ENCODE assay signal across 30 cellular contexts in genomic region chr20:57930328-57930727, GRCh38.
DNase-seq lines count a peak whose midpoint lies in the region; ATAC-seq lines count a peak whose summit lies in the region.
"Had no signal": no experiment of that assay in that cellular context is flagged by ENCODE, and none has a peak within 500 bp of the region (broad histone marks: within the 10 kb centered on the region; RNA-seq: fewer than 3 reads in every experiment).

No MANE protein-coding gene starts in this region.

- no peak overlapping the region for H3K27ac Mint-ChIP-seq in T-helper 2 cell treated with Interferon-gamma antibody and Interleukin-4, amounts not matched to agents 5 μg/mL and 100 μg/mL, for 36 hours
- H3K27ac Mint-ChIP-seq: activated CD4-positive, alpha-beta T cell treated with anti-CD3 and anti-CD28 coated beads for 36 hours; activated CD8-positive, alpha-beta T cell treated with anti-CD3 and anti-CD28 coated beads, Interleukin-2, amount 10 ng/mL, durations not matched to agents 7 days and 5 days; activated naive CD4-positive, alpha-beta T cell treated with anti-CD3 and anti-CD28 coated beads, Interleukin-2, amount 50 U/mL, for 24 hours; activated T-helper 2 cell treated with anti-CD3 and anti-CD28 coated beads, Interferon-gamma antibody, Interleukin-2, Interleukin-4, amounts not matched to agents 10 μg/mL and 5 μg/mL and 100 μg/mL, durations not matched to agents 14 hours and 24 hours and 36 hours; naive thymus-derived CD4-positive, alpha-beta T cell had no signal

- DNase-seq in NCI-H1436 (lab: John Stamatoyannopoulos, UW) (peak; percentile 9), NCI-H1436 treated with DMSO at 0.1 percent for 48 hours (lab: John Stamatoyannopoulos, UW) (no peak), NCI-H146 treated with DMSO at 0.1 percent for 48 hours (lab: John Stamatoyannopoulos, UW; ENCODE audit: unreplicated experiment) (peak; percentile 98), astrocyte of the hippocampus (ENCODE audit: low read depth, low spot score) (peak; percentile 14), middle frontal gyrus (ENCODE audit: extremely low spot score, low spot score) (no peak)
- DNase-seq in T-helper 2 cell treated with Interferon-gamma antibody and Interleukin-4, amounts not matched to agents 5 μg/mL and 100 μg/mL, for 36 hours (ENCODE audit: low spot score) = no peak
- DNase-seq: 8988T; activated CD4-positive, alpha-beta T cell treated with anti-CD3 and anti-CD28 coated beads for 36 hours; activated CD8-positive, alpha-beta T cell treated with anti-CD3 and anti-CD28 coated beads, Interleukin-2, amount 10 ng/mL, durations not matched to agents 7 days and 5 days; activated T-cell treated with anti-CD3 and anti-CD28 coated beads for 4 hours; Calu3; effector CD4-positive, alpha-beta T cell; GM23248; lower lobe of right lung; midbrain; naive thymus-derived CD4-positive, alpha-beta T cell; NCI-H1048; NCI-H510A treated with DMSO at 0.1 percent for 48 hours; occipital lobe; SHP77; stimulated activated CD4-positive, alpha-beta T cell treated with anti-CD3 and anti-CD28 coated beads, Interleukin-4, amount 100 ng/mL, for 1 hour; SW 1271; T-helper 9 cell; transverse colon had no signal

- H3K4me3 Mint-ChIP-seq in T-helper 2 cell treated with Interferon-gamma antibody and Interleukin-4, amounts not matched to agents 5 μg/mL and 100 μg/mL, for 36 hours = no peak overlapping the region
- H3K4me3 Mint-ChIP-seq: activated CD4-positive, alpha-beta T cell treated with anti-CD3 and anti-CD28 coated beads for 36 hours; activated CD8-positive, alpha-beta T cell treated with anti-CD3 and anti-CD28 coated beads, Interleukin-2, amount 10 ng/mL, durations not matched to agents 7 days and 5 days; activated naive CD4-positive, alpha-beta T cell treated with anti-CD3 and anti-CD28 coated beads, Interleukin-2, amount 50 U/mL, for 24 hours; naive thymus-derived CD4-positive, alpha-beta T cell had no signal

- H3K36me3 Mint-ChIP-seq in T-helper 2 cell treated with Interferon-gamma antibody and Interleukin-4, amounts not matched to agents 5 μg/mL and 100 μg/mL, for 36 hours (ENCODE audit: low read depth) = no peaks in the 10 kb centered on the region
- H3K36me3 Mint-ChIP-seq: activated naive CD4-positive, alpha-beta T cell treated with anti-CD3 and anti-CD28 coated beads, Interleukin-2, amount 50 U/mL, for 24 hours had no signal

- H3K9me3 Mint-ChIP-seq in T-helper 2 cell treated with Interferon-gamma antibody and Interleukin-4, amounts not matched to agents 5 μg/mL and 100 μg/mL, for 36 hours = peaks cover 10% of the 10 kb centered on the region

- no peak for ATAC-seq in HG02970 (IDR thresholded peaks at IDR 0.05; ENCODE audit: low FRiP score, unreplicated experiment)
- ATAC-seq in HG03175 (IDR thresholded peaks at IDR 0.05; ENCODE audit: unreplicated experiment) = no peak
- ATAC-seq: activated CD4-positive, alpha-beta T cell treated with anti-CD3 and anti-CD28 coated beads for 36 hours; activated CD8-positive, alpha-beta T cell treated with anti-CD3 and anti-CD28 coated beads, Interleukin-2, amount 10 ng/mL, durations not matched to agents 7 days and 5 days; gastroesophageal sphincter; lower lobe of right lung; naive thymus-derived CD4-positive, alpha-beta T cell had no signal

- no peaks in the 10 kb centered on the region for H3K27me3 Mint-ChIP-seq in T-helper 2 cell treated with Interferon-gamma antibody and Interleukin-4, amounts not matched to agents 5 μg/mL and 100 μg/mL, for 36 hours (ENCODE audit: low read depth)

- H3K4me1 Mint-ChIP-seq in T-helper 2 cell treated with Interferon-gamma antibody and Interleukin-4, amounts not matched to agents 5 μg/mL and 100 μg/mL, for 36 hours (ENCODE audit: low read depth) = no peaks in the 10 kb centered on the region
- H3K4me1 Mint-ChIP-seq: activated CD4-positive, alpha-beta T cell treated with anti-CD3 and anti-CD28 coated beads for 36 hours; activated naive CD4-positive, alpha-beta T cell treated with anti-CD3 and anti-CD28 coated beads, Interleukin-2, amount 50 U/mL, for 24 hours; IgD-negative memory B cell; naive thymus-derived CD4-positive, alpha-beta T cell had no signal

Comparison
In these comparisons a context has a peak if more than half of its experiments do, and no peak if none do; other contexts are left out.
1. DNase-seq: peak in NCI-H1436 (single experiment), NCI-H146 treated with DMSO at 0.1 percent for 48 hours (single experiment) and astrocyte of the hippocampus (single experiment); none in NCI-H1436 treated with DMSO at 0.1 percent for 48 hours (single experiment), middle frontal gyrus (single experiment) and T-helper 2 cell treated with Interferon-gamma antibody and Interleukin-4, amounts not matched to agents 5 μg/mL and 100 μg/mL, for 36 hours (single experiment).